Comparison of ENCODE assay signal across 1 cellular context in genomic region chr11:93783362-93783761, GRCh38.
TF ChIP-seq lines count a peak whose summit lies in the region.

No MANE protein-coding gene starts in this region.

TF ChIP-seq in HCT116, 20 proteins besides CTCF, POLR2A, EP300 and RAD21 (continued from another document):
- TF ChIP-seq, protein P1, sequence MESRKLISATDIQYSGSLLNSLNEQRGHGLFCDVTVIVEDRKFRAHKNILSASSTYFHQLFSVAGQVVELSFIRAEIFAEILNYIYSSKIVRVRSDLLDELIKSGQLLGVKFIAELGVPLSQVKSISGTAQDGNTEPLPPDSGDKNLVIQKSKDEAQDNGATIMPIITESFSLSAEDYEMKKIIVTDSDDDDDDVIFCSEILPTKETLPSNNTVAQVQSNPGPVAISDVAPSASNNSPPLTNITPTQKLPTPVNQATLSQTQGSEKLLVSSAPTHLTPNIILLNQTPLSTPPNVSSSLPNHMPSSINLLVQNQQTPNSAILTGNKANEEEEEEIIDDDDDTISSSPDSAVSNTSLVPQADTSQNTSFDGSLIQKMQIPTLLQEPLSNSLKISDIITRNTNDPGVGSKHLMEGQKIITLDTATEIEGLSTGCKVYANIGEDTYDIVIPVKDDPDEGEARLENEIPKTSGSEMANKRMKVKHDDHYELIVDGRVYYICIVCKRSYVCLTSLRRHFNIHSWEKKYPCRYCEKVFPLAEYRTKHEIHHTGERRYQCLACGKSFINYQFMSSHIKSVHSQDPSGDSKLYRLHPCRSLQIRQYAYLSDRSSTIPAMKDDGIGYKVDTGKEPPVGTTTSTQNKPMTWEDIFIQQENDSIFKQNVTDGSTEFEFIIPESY (IDR thresholded peaks at IDR 0.05; ENCODE audit: extremely low read depth, insufficient replicate concordance, low read length), result no peak
TF ChIP-seq in HCT116: peak in this region for 0.
